Comparison of ENCODE assay signal across 20 cellular contexts in the genomic region with DNA sequence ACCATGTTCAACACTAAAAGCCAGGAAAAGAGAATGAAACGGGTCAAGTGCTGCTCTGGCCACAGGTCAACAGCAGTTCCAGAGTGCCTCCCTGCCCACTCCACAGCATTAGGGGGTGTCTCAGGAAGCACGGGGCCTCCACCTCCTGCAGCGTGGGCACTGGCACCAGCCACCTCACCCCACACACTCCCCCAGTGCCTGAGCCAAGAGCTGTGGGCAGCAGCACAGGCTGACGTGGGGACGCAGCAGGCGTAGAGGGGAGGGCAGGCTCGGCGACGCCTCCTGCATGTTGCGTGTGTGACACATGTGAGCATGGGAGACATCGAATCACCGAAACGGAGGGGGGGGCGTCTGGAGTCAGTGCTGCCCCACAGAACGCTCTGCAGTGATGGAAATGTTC. TPM values are rescaled to one million over a fixed set of nuclear protein-coding genes. Genes with fewer than 3 reads are reported as not detected.
"Had no signal": no experiment of that assay in that cellular context is flagged by ENCODE, and none has a peak within 500 bp of the region (broad histone marks: within the 10 kb centered on the region; RNA-seq: fewer than 3 reads in every experiment).

No MANE protein-coding gene starts in this region.

- H3K4me1 ChIP-seq: esophagus squamous epithelium, gastroesophageal sphincter, suprapubic skin, transverse colon had no signal

- H3K4me1 Mint-ChIP-seq: nephron had no signal

- H3K27ac Mint-ChIP-seq: nephron had no signal

- H3K9me3 Mint-ChIP-seq: naive B cell, nephron had no signal

- H3K27ac ChIP-seq: esophagus squamous epithelium, gastroesophageal sphincter, left lung, neutrophil, suprapubic skin, transverse colon had no signal

- H3K4me2 ChIP-seq: smooth muscle cell had no signal

- H3K27me3 ChIP-seq: esophagus squamous epithelium, gastroesophageal sphincter, left lung, neutrophil, suprapubic skin, transverse colon had no signal

- DNase-seq: central memory CD4-positive, alpha-beta T cell; cortex of kidney; effector memory CD4-positive, alpha-beta T cell; esophagus squamous epithelium; foreskin fibroblast; glutamatergic neuron; islet precursor cell; mesendoderm; naive B cell; stimulated activated CD4-positive, alpha-beta T cell treated with anti-CD3 and anti-CD28 coated beads, Interleukin-2, amount 100 ng/mL, for 48 hours; stimulated activated naive CD8-positive, alpha-beta T cell treated with anti-CD3 and anti-CD28 coated beads, Interleukin-15, Interleukin-2, amounts not matched to agents 100 U/mL and 50 U/mL, for 24 hours; transverse colon had no signal

- H3K4me3 ChIP-seq: esophagus squamous epithelium, gastroesophageal sphincter, left lung, smooth muscle cell, suprapubic skin, transverse colon had no signal

- H3K27me3 Mint-ChIP-seq: naive B cell had no signal

- H3K4me3 Mint-ChIP-seq: naive B cell, nephron had no signal

- ATAC-seq: gastroesophageal sphincter; left lung; stimulated activated naive CD8-positive, alpha-beta T cell treated with anti-CD3 and anti-CD28 coated beads, Interleukin-15, Interleukin-2, amounts not matched to agents 100 U/mL and 50 U/mL, for 24 hours had no signal

- H3K9me3 ChIP-seq: esophagus squamous epithelium, gastroesophageal sphincter, left lung, neutrophil, suprapubic skin, transverse colon had no signal

RNA-seq across cellular contexts. Expression of a gene that starts 50.2 kb away (rescaled TPM):
- total RNA-seq: lung microvascular endothelial cell, ureter had no signal
